1 cellular context compared by ENCODE assay signal in the genomic region with DNA sequence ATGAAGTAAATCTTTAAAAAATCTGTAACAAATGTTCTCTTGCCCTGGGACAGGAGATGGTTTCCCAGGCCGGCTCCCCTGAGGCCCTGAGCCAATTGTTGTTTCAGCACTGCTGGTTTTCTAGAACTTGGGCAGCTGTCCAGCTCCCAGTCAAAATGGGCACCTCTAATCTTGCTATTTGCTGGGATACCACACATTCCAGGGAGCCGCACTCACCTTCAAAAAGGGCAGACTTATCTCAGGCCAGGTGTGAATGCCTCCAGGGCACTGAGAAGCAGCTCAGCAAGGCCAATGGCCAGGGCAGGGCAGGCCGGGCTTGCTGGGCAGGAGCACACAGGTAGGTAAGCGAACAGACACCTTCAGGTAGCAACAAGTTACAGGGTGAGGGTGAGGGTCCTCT.
TF ChIP-seq lines count a peak whose summit lies in the region.

No MANE protein-coding gene starts in this region.

TF ChIP-seq in GM23338, 12 proteins besides CTCF, POLR2A, EP300 and RAD21 (continued from another document):
- no peak for TF ChIP-seq REST (IDR thresholded peaks at IDR 0.05; ENCODE audit: unreplicated experiment)
- TF ChIP-seq ZNF462 (CRISPR knock-in tag; IDR thresholded peaks at IDR 0.05): no peak
- TF ChIP-seq, protein P1, sequence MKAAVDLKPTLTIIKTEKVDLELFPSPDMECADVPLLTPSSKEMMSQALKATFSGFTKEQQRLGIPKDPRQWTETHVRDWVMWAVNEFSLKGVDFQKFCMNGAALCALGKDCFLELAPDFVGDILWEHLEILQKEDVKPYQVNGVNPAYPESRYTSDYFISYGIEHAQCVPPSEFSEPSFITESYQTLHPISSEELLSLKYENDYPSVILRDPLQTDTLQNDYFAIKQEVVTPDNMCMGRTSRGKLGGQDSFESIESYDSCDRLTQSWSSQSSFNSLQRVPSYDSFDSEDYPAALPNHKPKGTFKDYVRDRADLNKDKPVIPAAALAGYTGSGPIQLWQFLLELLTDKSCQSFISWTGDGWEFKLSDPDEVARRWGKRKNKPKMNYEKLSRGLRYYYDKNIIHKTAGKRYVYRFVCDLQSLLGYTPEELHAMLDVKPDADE (IDR thresholded peaks at IDR 0.05): no peak
- no peak for TF ChIP-seq EZH2 (IDR thresholded peaks at IDR 0.05; ENCODE audit: low read depth, unreplicated experiment)
- no peak for TF ChIP-seq POLR2AphosphoS5 (IDR thresholded peaks at IDR 0.05; ENCODE audit: low read depth)
- no peak for TF ChIP-seq EZH2phosphoT487 (IDR thresholded peaks at IDR 0.05; ENCODE audit: unreplicated experiment)
- TF ChIP-seq STAT1 (IDR thresholded peaks at IDR 0.05; ENCODE audit: unreplicated experiment): no peak
- no peak for TF ChIP-seq JUNB (IDR thresholded peaks at IDR 0.05; ENCODE audit: unreplicated experiment)
TF ChIP-seq in GM23338: peak in this region for 0.
